In the genomic region with DNA sequence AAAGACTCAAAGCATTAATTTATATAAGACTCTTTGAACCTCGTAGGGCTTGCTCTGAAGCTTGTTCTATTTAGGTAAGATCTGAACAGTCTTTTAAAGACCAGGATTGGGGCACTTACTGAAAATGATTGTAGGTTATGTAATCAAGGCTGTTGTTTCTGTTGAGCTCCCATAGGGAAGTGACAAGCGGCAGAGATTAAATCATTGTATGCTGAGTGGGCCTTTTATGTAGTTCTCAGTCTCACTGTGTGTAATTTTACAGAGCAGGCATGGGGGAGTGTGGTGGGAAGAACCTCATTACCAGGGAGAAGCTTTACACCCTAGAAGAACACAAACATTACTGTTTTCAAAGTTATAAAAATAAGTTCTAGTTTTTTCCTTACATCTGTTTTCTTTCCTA, we compare ENCODE assay signal across 19 cellular contexts.
DNase-seq lines count a peak whose midpoint lies in the region; ATAC-seq lines count a peak whose summit lies in the region.
"Had no signal": no experiment of that assay in that cellular context is flagged by ENCODE, and none has a peak within 500 bp of the region (broad histone marks: within the 10 kb centered on the region; RNA-seq: fewer than 3 reads in every experiment).

No MANE protein-coding gene starts in this region.

- H3K4me1 Mint-ChIP-seq in activated T-helper 2 cell treated with anti-CD3 and anti-CD28 coated beads, Interferon-gamma antibody, Interleukin-2, Interleukin-4, amounts not matched to agents 10 μg/mL and 5 μg/mL and 100 μg/mL, durations not matched to agents 14 hours and 24 hours and 36 hours (ENCODE audit: low read depth): no peaks in the 10 kb centered on the region

- no peaks in the 10 kb centered on the region for H3K9me3 Mint-ChIP-seq in activated T-helper 2 cell treated with anti-CD3 and anti-CD28 coated beads, Interferon-gamma antibody, Interleukin-2, Interleukin-4, amounts not matched to agents 10 μg/mL and 5 μg/mL and 100 μg/mL, durations not matched to agents 14 hours and 24 hours and 36 hours

- no peak overlapping the region for H3K27ac Mint-ChIP-seq in activated T-helper 2 cell treated with anti-CD3 and anti-CD28 coated beads, Interferon-gamma antibody, Interleukin-2, Interleukin-4, amounts not matched to agents 10 μg/mL and 5 μg/mL and 100 μg/mL, durations not matched to agents 14 hours and 24 hours and 36 hours
- H3K27ac Mint-ChIP-seq: CD4-positive, alpha-beta T cell had no signal

- H3K36me3 Mint-ChIP-seq in activated T-helper 2 cell treated with anti-CD3 and anti-CD28 coated beads, Interferon-gamma antibody, Interleukin-2, Interleukin-4, amounts not matched to agents 10 μg/mL and 5 μg/mL and 100 μg/mL, durations not matched to agents 14 hours and 24 hours and 36 hours (ENCODE audit: low read depth): no peaks in the 10 kb centered on the region

- intact Hi-C loops in activated T-helper 2 cell treated with anti-CD3 and anti-CD28 coated beads, Interferon-gamma antibody, Interleukin-2, Interleukin-4, amounts not matched to agents 10 μg/mL and 5 μg/mL and 100 μg/mL, durations not matched to agents 14 hours and 24 hours and 36 hours (cut with micrococcal nuclease): no loop called here

- no peak overlapping the region for H3K4me3 Mint-ChIP-seq in activated T-helper 2 cell treated with anti-CD3 and anti-CD28 coated beads, Interferon-gamma antibody, Interleukin-2, Interleukin-4, amounts not matched to agents 10 μg/mL and 5 μg/mL and 100 μg/mL, durations not matched to agents 14 hours and 24 hours and 36 hours (ENCODE audit: low read depth)
- H3K4me3 Mint-ChIP-seq: CD4-positive, alpha-beta T cell had no signal

- no peaks in the 10 kb centered on the region for H3K27me3 Mint-ChIP-seq in activated T-helper 2 cell treated with anti-CD3 and anti-CD28 coated beads, Interferon-gamma antibody, Interleukin-2, Interleukin-4, amounts not matched to agents 10 μg/mL and 5 μg/mL and 100 μg/mL, durations not matched to agents 14 hours and 24 hours and 36 hours (ENCODE audit: low read depth)
- H3K27me3 Mint-ChIP-seq: CD4-positive, alpha-beta T cell had no signal

- ATAC-seq in HG03469 (IDR thresholded peaks at IDR 0.05; ENCODE audit: unreplicated experiment) (no peak), GM21529 (IDR thresholded peaks at IDR 0.05; ENCODE audit: unreplicated experiment) (no peak), GM18858 (IDR thresholded peaks at IDR 0.05; ENCODE audit: unreplicated experiment) (no peak)
- ATAC-seq: A549, GM12878 had no signal

- DNase-seq in NCI-H1436 (lab: John Stamatoyannopoulos, UW) (peak; percentile 31), NCI-H2227 (lab: John Stamatoyannopoulos, UW; ENCODE audit: unreplicated experiment) (peak; percentile 16), middle frontal gyrus (ENCODE audit: extremely low spot score, low spot score) (peak; percentile 42)
- no peak for DNase-seq in activated T-helper 2 cell treated with anti-CD3 and anti-CD28 coated beads, Interferon-gamma antibody, Interleukin-2, Interleukin-4, amounts not matched to agents 10 μg/mL and 5 μg/mL and 100 μg/mL, durations not matched to agents 14 hours and 24 hours and 36 hours (ENCODE audit: low spot score)
- DNase-seq: Calu3; CD4-positive, alpha-beta T cell; GF-D8; KG1; NCI-H1105 treated with DMSO at 0.1 percent for 48 hours; NCI-H2029 treated with DMSO at 0.1 percent for 48 hours; NCI-H2171 treated with DMSO at 0.1 percent for 48 hours; NCI-H82; Peyer's patch had no signal

- peak overlapping the region; percentile 42 for H3K27ac ChIP-seq in angular gyrus (ENCODE audit: low read depth, low read length)
- H3K27ac ChIP-seq: A549, Peyer's patch had no signal
